26 cellular contexts compared by ENCODE assay signal in genomic region chr6:43019152-43019551, GRCh38. TPM values are rescaled to one million over a fixed set of nuclear protein-coding genes. Genes with fewer than 3 reads are reported as not detected.
A peak's percentile ranks its signal among the peaks of the same experiment; 100 is the strongest.
DNase-seq lines count a peak whose midpoint lies in the region; ATAC-seq and TF ChIP-seq lines count a peak whose summit lies in the region.
"Had no signal": no experiment of that assay in that cellular context is flagged by ENCODE, and none has a peak within 500 bp of the region (broad histone marks: within the 10 kb centered on the region; RNA-seq: fewer than 3 reads in every experiment).

No MANE protein-coding gene starts in this region.

- no peaks in the 10 kb centered on the region for H3K27me3 Mint-ChIP-seq in stimulated activated naive CD8-positive, alpha-beta T cell treated with anti-CD3 and anti-CD28 coated beads, Interleukin-15, Interleukin-2, amounts not matched to agents 100 ng/mL and 50 ng/mL, for 24 hours
- no peaks in the 10 kb centered on the region for H3K27me3 Mint-ChIP-seq in stimulated activated naive CD8-positive, alpha-beta T cell treated with anti-CD3 and anti-CD28 coated beads, Interleukin-15, amount 100 ng/mL, for 72 hours
- no peaks in the 10 kb centered on the region for H3K27me3 Mint-ChIP-seq in activated naive CD8-positive, alpha-beta T cell treated with anti-CD3 and anti-CD28 coated beads, Interleukin-2, amount 50 U/mL, for 24 hours
- no peaks in the 10 kb centered on the region for H3K27me3 Mint-ChIP-seq in natural killer cell (ENCODE audit: low read depth in 2 of 2)
- H3K27me3 Mint-ChIP-seq: activated T-cell treated with anti-CD3 and anti-CD28 coated beads, Interleukin-2, amount 50 U/mL, for 24 hours; memory B cell had no signal

- intact Hi-C loops in natural killer cell (cut with micrococcal nuclease) (no loop called here), left ventricle myocardium superior (cut with micrococcal nuclease) (no loop called here)

- no peak overlapping the region for H3K4me3 Mint-ChIP-seq in stimulated activated naive CD8-positive, alpha-beta T cell treated with anti-CD3 and anti-CD28 coated beads, Interleukin-15, Interleukin-2, amounts not matched to agents 100 ng/mL and 50 ng/mL, for 24 hours
- H3K4me3 Mint-ChIP-seq in stimulated activated naive CD8-positive, alpha-beta T cell treated with anti-CD3 and anti-CD28 coated beads, Interleukin-15, amount 100 ng/mL, for 72 hours, result no peak overlapping the region
- H3K4me3 Mint-ChIP-seq in activated naive CD8-positive, alpha-beta T cell treated with anti-CD3 and anti-CD28 coated beads, Interleukin-2, amount 50 U/mL, for 24 hours, result no peak overlapping the region
- peak overlapping the region; percentile 62 for H3K4me3 Mint-ChIP-seq in natural killer cell
- H3K4me3 Mint-ChIP-seq: activated T-cell treated with anti-CD3 and anti-CD28 coated beads, Interleukin-2, amount 50 U/mL, for 24 hours; memory B cell had no signal

- no peaks in the 10 kb centered on the region for H3K9me3 Mint-ChIP-seq in stimulated activated naive CD8-positive, alpha-beta T cell treated with anti-CD3 and anti-CD28 coated beads, Interleukin-15, Interleukin-2, amounts not matched to agents 100 ng/mL and 50 ng/mL, for 24 hours
- H3K9me3 Mint-ChIP-seq in stimulated activated naive CD8-positive, alpha-beta T cell treated with anti-CD3 and anti-CD28 coated beads, Interleukin-15, amount 100 ng/mL, for 72 hours, result no peaks in the 10 kb centered on the region
- no peaks in the 10 kb centered on the region for H3K9me3 Mint-ChIP-seq in activated naive CD8-positive, alpha-beta T cell treated with anti-CD3 and anti-CD28 coated beads, Interleukin-2, amount 50 U/mL, for 24 hours
- H3K9me3 Mint-ChIP-seq in natural killer cell, result no peaks in the 10 kb centered on the region
- H3K9me3 Mint-ChIP-seq: activated T-cell treated with anti-CD3 and anti-CD28 coated beads, Interleukin-2, amount 50 U/mL, for 24 hours; H9; memory B cell had no signal

- H3K36me3 Mint-ChIP-seq in stimulated activated naive CD8-positive, alpha-beta T cell treated with anti-CD3 and anti-CD28 coated beads, Interleukin-15, Interleukin-2, amounts not matched to agents 100 ng/mL and 50 ng/mL, for 24 hours (ENCODE audit: low read depth), result peaks cover 16% of the 10 kb centered on the region
- H3K36me3 Mint-ChIP-seq in activated naive CD8-positive, alpha-beta T cell treated with anti-CD3 and anti-CD28 coated beads, Interleukin-2, amount 50 U/mL, for 24 hours (ENCODE audit: low read depth), result peaks cover 23% of the 10 kb centered on the region
- H3K36me3 Mint-ChIP-seq in natural killer cell, result peaks cover 7% of the 10 kb centered on the region

- H3K4me1 Mint-ChIP-seq in stimulated activated naive CD8-positive, alpha-beta T cell treated with anti-CD3 and anti-CD28 coated beads, Interleukin-15, Interleukin-2, amounts not matched to agents 100 ng/mL and 50 ng/mL, for 24 hours (ENCODE audit: low read depth), result peaks cover 54% of the 10 kb centered on the region
- H3K4me1 Mint-ChIP-seq in stimulated activated naive CD8-positive, alpha-beta T cell treated with anti-CD3 and anti-CD28 coated beads, Interleukin-15, amount 100 ng/mL, for 72 hours, result peaks cover 65% of the 10 kb centered on the region
- peaks cover 56% of the 10 kb centered on the region for H3K4me1 Mint-ChIP-seq in activated naive CD8-positive, alpha-beta T cell treated with anti-CD3 and anti-CD28 coated beads, Interleukin-2, amount 50 U/mL, for 24 hours
- peaks cover 31 to 48% of the 10 kb centered on the region in 2 donors for H3K4me1 Mint-ChIP-seq in natural killer cell

- no peak for TF ChIP-seq CTCF in natural killer cell (IDR thresholded peaks at IDR 0.05)

- peak overlapping the region; percentile 64 for H3K27ac Mint-ChIP-seq in stimulated activated naive CD8-positive, alpha-beta T cell treated with anti-CD3 and anti-CD28 coated beads, Interleukin-15, Interleukin-2, amounts not matched to agents 100 ng/mL and 50 ng/mL, for 24 hours
- no peak overlapping the region for H3K27ac Mint-ChIP-seq in stimulated activated naive CD8-positive, alpha-beta T cell treated with anti-CD3 and anti-CD28 coated beads, Interleukin-15, amount 100 ng/mL, for 72 hours
- H3K27ac Mint-ChIP-seq in activated naive CD8-positive, alpha-beta T cell treated with anti-CD3 and anti-CD28 coated beads, Interleukin-2, amount 50 U/mL, for 24 hours, result peak overlapping the region; percentile 14
- no peak overlapping the region for H3K27ac Mint-ChIP-seq in natural killer cell
- H3K27ac Mint-ChIP-seq: H9, memory B cell had no signal

- DNase-seq in stimulated activated naive CD8-positive, alpha-beta T cell treated with anti-CD3 and anti-CD28 coated beads, Interleukin-15, amount 100 ng/mL, for 72 hours, result no peak
- DNase-seq in activated naive CD8-positive, alpha-beta T cell treated with anti-CD3 and anti-CD28 coated beads, Interleukin-2, amount 50 U/mL, for 24 hours, result no peak
- DNase-seq in natural killer cell (no peak), SHP77 (lab: John Stamatoyannopoulos, UW) (no peak), left ventricle myocardium superior (no peak)
- DNase-seq: activated CD4-positive, alpha-beta T cell treated with anti-CD3 and anti-CD28 coated beads, Interleukin-2, amount 50 U/mL, for 1 hour; activated T-cell treated with anti-CD3 and anti-CD28 coated beads, Interleukin-2, amount 50 U/mL, for 24 hours; Caco-2; colonic mucosa; DMS53; effector CD8-positive, alpha-beta T cell; H9; Kasumi-1; NCI-H1436 treated with DMSO at 0.1 percent for 48 hours; NCI-H226; NCI-H69; Peyer's patch; right lobe of liver; stimulated activated CD4-positive, alpha-beta T cell treated with anti-CD3 and anti-CD28 coated beads, Interleukin-12 subunit alpha, Interleukin-12 subunit beta, amount 100 ng/mL, for 4 hours; stimulated activated CD4-positive, alpha-beta T cell treated with anti-CD3 and anti-CD28 coated beads, Interleukin-2, amount 100 ng/mL, for 48 hours; SW 1271; tibial artery had no signal

- no peak for ATAC-seq in stimulated activated naive CD8-positive, alpha-beta T cell treated with anti-CD3 and anti-CD28 coated beads, Interleukin-15, amount 100 ng/mL, for 72 hours
- ATAC-seq in activated naive CD8-positive, alpha-beta T cell treated with anti-CD3 and anti-CD28 coated beads, Interleukin-2, amount 50 U/mL, for 24 hours, result no peak
- ATAC-seq in natural killer cell (no peak), HG02623 (IDR thresholded peaks at IDR 0.05; ENCODE audit: unreplicated experiment) (no peak), left ventricle myocardium superior (no peak)
- ATAC-seq: HepG2, right lobe of liver had no signal

RNA-seq across cellular contexts. Expression of gene RRP36, which starts 2.3 kb away (rescaled TPM):
- total RNA-seq in natural killer cell, result 10 to 100 TPM; 33.1 to 43.9 (median 38.7) TPM
- 27.6 TPM for total RNA-seq in left ventricle myocardium superior

RNA-seq across cellular contexts. Expression of gene KLHDC3, which starts 5.1 kb away (rescaled TPM):
- 10 to 100 TPM; 52.7 to 60.9 (median 53.7) TPM for total RNA-seq in natural killer cell
- 167 TPM for total RNA-seq in left ventricle myocardium superior

RNA-seq across cellular contexts. Expression of gene MEA1, which starts 5.4 kb away (rescaled TPM):
- total RNA-seq in natural killer cell (10 to 100 TPM; 29.6 to 34.3 (median 34.2) TPM), left ventricle myocardium superior (28.7 TPM)

RNA-seq across cellular contexts. Expression of gene CUL7, which starts 34.5 kb away (rescaled TPM):
- total RNA-seq in natural killer cell (10 to 100 TPM in 1 of 3 donors, 1 to 10 TPM in 2; 9.6 to 10.1 (median 9.9) TPM), left ventricle myocardium superior (9.6 TPM)

RNA-seq across cellular contexts. Expression of gene PPP2R5D, which starts 34.8 kb away (rescaled TPM):
- 10 to 100 TPM; 30.5 to 49.1 (median 40.1) TPM for total RNA-seq in natural killer cell
- 40.3 TPM for total RNA-seq in left ventricle myocardium superior

Comparison
In these comparisons a context has a peak if more than half of its experiments do, and no peak if none do; other contexts are left out.
1. H3K27ac Mint-ChIP-seq: peak in stimulated activated naive CD8-positive, alpha-beta T cell treated with anti-CD3 and anti-CD28 coated beads, Interleukin-15, Interleukin-2, amounts not matched to agents 100 ng/mL and 50 ng/mL, for 24 hours (single experiment) and activated naive CD8-positive, alpha-beta T cell treated with anti-CD3 and anti-CD28 coated beads, Interleukin-2, amount 50 U/mL, for 24 hours (single experiment); none in stimulated activated naive CD8-positive, alpha-beta T cell treated with anti-CD3 and anti-CD28 coated beads, Interleukin-15, amount 100 ng/mL, for 72 hours (0 of 2) and natural killer cell (0 of 2).